ENCODE assay signal across 15 cellular contexts in the genomic region with DNA sequence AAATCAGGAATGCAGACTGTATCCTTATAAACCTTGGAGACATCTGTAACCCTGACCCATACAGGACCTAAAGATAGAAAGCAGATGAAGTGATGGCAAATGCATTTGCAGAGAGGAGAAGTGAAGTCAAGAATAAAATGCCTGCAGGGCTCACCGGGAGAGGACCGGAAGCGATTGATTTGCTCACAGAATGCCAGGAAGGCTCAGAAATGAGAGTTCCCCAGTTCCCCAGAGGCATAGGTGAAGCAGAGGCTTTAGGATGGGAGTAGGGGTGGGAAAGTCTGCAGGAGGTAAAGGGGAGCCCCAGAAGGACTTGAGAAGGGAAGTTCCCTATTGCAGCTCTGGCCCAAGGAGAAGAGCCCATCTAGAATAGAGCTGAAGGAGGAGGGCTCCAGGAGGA.
DNase-seq lines count a peak whose midpoint lies in the region; ATAC-seq and TF ChIP-seq lines count a peak whose summit lies in the region.
"Had no signal": no experiment of that assay in that cellular context is flagged by ENCODE, and none has a peak within 500 bp of the region (broad histone marks: within the 10 kb centered on the region; RNA-seq: fewer than 3 reads in every experiment).

No MANE protein-coding gene starts in this region.

- no peaks in the 10 kb centered on the region; the same call in 1 of the 2 replicates for H3K79me2 ChIP-seq in H9 (ENCODE audit: insufficient read depth, low read length)

- H3K9me3 Mint-ChIP-seq in CD4-positive, alpha-beta T cell, result no peaks in the 10 kb centered on the region
- H3K9me3 Mint-ChIP-seq in H9, result peaks cover 6 to 8% of the 10 kb centered on the region in 2 experiments; a peak in 4 of 5 replicates
- peaks cover 2% of the 10 kb centered on the region in 2 donors for H3K9me3 Mint-ChIP-seq in natural killer cell

- H3K23ac ChIP-seq in H9 (ENCODE audit: insufficient read length, low read depth, low read length), result no peak overlapping the region

- H3K9me3 ChIP-seq in CD4-positive, alpha-beta T cell (ENCODE audit: control insufficient read depth, low read length), result no peaks in the 10 kb centered on the region
- no peaks in the 10 kb centered on the region for H3K9me3 ChIP-seq in H9 (ENCODE audit: control insufficient read depth, low read depth, low read length)
- no peaks in the 10 kb centered on the region for H3K9me3 ChIP-seq in ascending aorta
- H3K9me3 ChIP-seq: SK-N-SH had no signal

- no peak overlapping the region for H3K4ac ChIP-seq in H9 (ENCODE audit: low read depth, low read length)

- H2BK120ac ChIP-seq in H9 (ENCODE audit: low read depth, low read length, poor library complexity, severe bottlenecking), result no peak overlapping the region

- H2BK20ac ChIP-seq in H9 (ENCODE audit: low read depth, low read length, poor library complexity, severe bottlenecking), result no peak overlapping the region

- H3K14ac ChIP-seq in H9 (ENCODE audit: insufficient read depth, low read length), result no peak overlapping the region

- WGBS in H9 (ENCODE audit: extremely low coverage, insufficient read length, low lambda C conversion rate), result no CpG with 5 or more reads among the region's 3 CpGs

- peaks cover 59% of the 10 kb centered on the region for H3K36me3 Mint-ChIP-seq in CD4-positive, alpha-beta T cell (ENCODE audit: low read depth)
- H3K36me3 Mint-ChIP-seq in H9 (ENCODE audit: insufficient read depth in 1 of 3, low read depth in 3 of 3), result peaks cover 2 to 14% (median 4%) of the 10 kb centered on the region in 3 experiments
- no peaks in the 10 kb centered on the region for H3K36me3 Mint-ChIP-seq in natural killer cell

- H3K4me2 ChIP-seq in H9 (ENCODE audit: insufficient read depth, insufficient read length, low read length), result no peak overlapping the region
- H3K4me2 ChIP-seq: SK-N-SH had no signal

- peaks cover 65% of the 10 kb centered on the region for H3K4me1 Mint-ChIP-seq in CD4-positive, alpha-beta T cell (ENCODE audit: low read depth)
- H3K4me1 Mint-ChIP-seq in H9 (peaks cover 24 to 27% of the 10 kb centered on the region in 2 experiments), natural killer cell (peaks cover 70 to 72% of the 10 kb centered on the region in 2 donors)

- no peaks in the 10 kb centered on the region for H3K36me3 ChIP-seq in ascending aorta

- no peak overlapping the region for H2AK5ac ChIP-seq in H9 (ENCODE audit: insufficient read length, low read length)

- H3K79me1 ChIP-seq in H9 (ENCODE audit: insufficient read depth, low read depth, low read length, poor library complexity, severe bottlenecking), result no peaks in the 10 kb centered on the region

- H2BK5ac ChIP-seq in H9 (ENCODE audit: insufficient read length, low read length), result no peak overlapping the region

- CTCF ChIA-PET in CD4-positive, alpha-beta T cell (lab: Charles Lee), result interaction anchor here (0.9 to 3.3 kb wide), 2 partner anchors 21 to 24 kb away, joined by 4 to 13 read pairs; no protein-coding TSS in a partner anchor

- H3K4me3 ChIP-seq in ascending aorta, result peak overlapping the region in 1 of 2 donors; percentile 46
- H3K4me3 ChIP-seq: GM23248 had no signal

- H3T11ph ChIP-seq in H9 (ENCODE audit: low read length), result no peak overlapping the region

- no peak for TF ChIP-seq CTCF in CD4-positive, alpha-beta T cell (IDR thresholded peaks at IDR 0.05)
- TF ChIP-seq CTCF in H9 (conservative IDR thresholded peaks at IDR 0.05) (no peak), ascending aorta (IDR thresholded peaks at IDR 0.05) (no peak), natural killer cell (IDR thresholded peaks at IDR 0.05) (no peak)

- no peak overlapping the region for H2AFZ ChIP-seq in H9 (ENCODE audit: low read length)
- H2AFZ ChIP-seq: GM23248 had no signal

- H3K27me3 ChIP-seq in CD4-positive, alpha-beta T cell (ENCODE audit: control insufficient read depth, insufficient read depth, low read length), result no peaks in the 10 kb centered on the region
- H3K27me3 ChIP-seq in H9 (ENCODE audit: insufficient read depth, low read length) (no peaks in the 10 kb centered on the region), ascending aorta (no peaks in the 10 kb centered on the region)

- no peak overlapping the region for H3K27ac ChIP-seq in CD4-positive, alpha-beta T cell (ENCODE audit: low read depth, low read length)
- H3K27ac ChIP-seq in H9 (ENCODE audit: insufficient read length, low read depth, low read length) (no peak overlapping the region), ascending aorta (peak overlapping the region; percentile 75 to 83)
- H3K27ac ChIP-seq: C4-2B, GM23248 had no signal

- no peak overlapping the region for H2BK12ac ChIP-seq in H9 (ENCODE audit: insufficient read length, low read depth, low read length)

- H2BK15ac ChIP-seq in H9 (ENCODE audit: low read depth, low read length), result no peak overlapping the region

- no peak overlapping the region for H4K91ac ChIP-seq in H9 (ENCODE audit: insufficient read length, low read depth, low read length)

- no peaks in the 10 kb centered on the region for H3K23me2 ChIP-seq in H9 (ENCODE audit: insufficient read length, low read depth, low read length, poor library complexity, severe bottlenecking)

- no peak for ATAC-seq in CD4-positive, alpha-beta T cell (ENCODE audit: poor library complexity)
- ATAC-seq in natural killer cell (no peak), GM19023 (IDR thresholded peaks at IDR 0.05; ENCODE audit: unreplicated experiment) (no peak)

- H3K27ac Mint-ChIP-seq in CD4-positive, alpha-beta T cell, result peak overlapping the region; percentile 97
- H3K27ac Mint-ChIP-seq in H9, result peak overlapping the region in 2 of 3 experiments; percentile 25 to 72; a peak in 4 of 7 replicates
- H3K27ac Mint-ChIP-seq in natural killer cell, result peak overlapping the region; percentile 27 to 89
- H3K27ac Mint-ChIP-seq: activated T-helper 1 cell treated with anti-CD3 and anti-CD28 coated beads, Interleukin-12 subunit alpha, Interleukin-12 subunit beta, Interleukin-2, Interleukin-4 antibody, amounts not matched to agents 30 ng/mL and 10 ng/mL and 1 ng/mL, durations not matched to agents 14 hours and 24 hours and 36 hours had no signal

- H3K4me1 ChIP-seq in H9 (ENCODE audit: insufficient read depth, low read length) (peaks cover 11% of the 10 kb centered on the region), ascending aorta (peaks cover 10 to 37% of the 10 kb centered on the region in 2 donors)

- H3K27me3 Mint-ChIP-seq in CD4-positive, alpha-beta T cell, result no peaks in the 10 kb centered on the region
- H3K27me3 Mint-ChIP-seq in H9 (ENCODE audit: low read depth), result no peaks in the 10 kb centered on the region
- H3K27me3 Mint-ChIP-seq in natural killer cell (ENCODE audit: low read depth in 2 of 2), result no peaks in the 10 kb centered on the region

- peak overlapping the region; percentile 2 for H3K4me3 Mint-ChIP-seq in CD4-positive, alpha-beta T cell
- no peak overlapping the region for H3K4me3 Mint-ChIP-seq in H9
- peak overlapping the region; percentile 2 for H3K4me3 Mint-ChIP-seq in natural killer cell
- H3K4me3 Mint-ChIP-seq: activated T-helper 1 cell treated with anti-CD3 and anti-CD28 coated beads, Interleukin-12 subunit alpha, Interleukin-12 subunit beta, Interleukin-2, Interleukin-4 antibody, amounts not matched to agents 30 ng/mL and 10 ng/mL and 1 ng/mL, durations not matched to agents 14 hours and 24 hours and 36 hours had no signal

- no peak overlapping the region for H3K56ac ChIP-seq in H9 (ENCODE audit: insufficient read length, low read depth, low read length)

- no peak for DNase-seq in CD4-positive, alpha-beta T cell
- DNase-seq in H9, result no peak
- DNase-seq in ascending aorta (ENCODE audit: low spot score in 2 of 2), result no peak
- no peak for DNase-seq in natural killer cell
- DNase-seq in NCI-H1105 treated with DMSO at 0.1 percent for 48 hours (lab: John Stamatoyannopoulos, UW), result no peak
- no peak for DNase-seq in NCI-H2107 treated with DMSO at 0.1 percent for 48 hours (lab: John Stamatoyannopoulos, UW; ENCODE audit: unreplicated experiment)
- DNase-seq in cerebellar nuclear complex (lab: John Stamatoyannopoulos, UW), result no peak
- DNase-seq: GM23248, IMR-90, islet precursor cell, NCI-H446, SK-N-SH had no signal

- no peak overlapping the region for H4K8ac ChIP-seq in H9 (replicated peaks; ENCODE audit: insufficient read length, low read depth, low read length)

- H4K5ac ChIP-seq in H9 (ENCODE audit: insufficient read length, low read depth, low read length), result no peak overlapping the region

- no peak overlapping the region for H3K18ac ChIP-seq in H9 (ENCODE audit: insufficient read length, low read depth, low read length)

- H3K9ac ChIP-seq in H9 (ENCODE audit: extremely low read depth, insufficient read length, low read length), result no peak overlapping the region
- H3K9ac ChIP-seq: GM23248, SK-N-SH had no signal

- POLR2A ChIA-PET in CD4-positive, alpha-beta T cell (lab: Charles Lee), result interaction anchor here (0.8 to 9.2 kb wide), 6 partner anchors 10 to 68 kb away, joined by 3 to 90 read pairs (median 6); no protein-coding TSS in a partner anchor

- intact Hi-C loops in CD4-positive, alpha-beta T cell (cut with DNase I, micrococcal nuclease), result no loop called here
- intact Hi-C loops in ascending aorta (cut with DNase I), result loop anchor here (2.0 kb wide), 1 partner anchor 23 kb away; no protein-coding TSS in a partner anchor
- intact Hi-C loops in natural killer cell (cut with micrococcal nuclease), result no loop called here

- no peaks in the 10 kb centered on the region for H4K20me1 ChIP-seq in H9 (ENCODE audit: control insufficient read depth, insufficient read depth, insufficient read length)

Comparison
In these comparisons a context has a peak if more than half of its experiments do, and no peak if none do; other contexts are left out.
1. H3K27ac ChIP-seq: peak in ascending aorta (2 of 2); none in CD4-positive, alpha-beta T cell (single experiment) and H9 (single experiment).
2. H3K4me3 Mint-ChIP-seq: peak in CD4-positive, alpha-beta T cell (single experiment) and natural killer cell (single experiment); none in H9 (0 of 2).
3. Peak in every context shown above with its lines, with median percentiles within 50 percentile points of each other: H3K27ac Mint-ChIP-seq.